12 cellular contexts compared by ENCODE assay signal in genomic region chr15:29870495-29871151, GRCh38. TPM values are rescaled to one million over a fixed set of nuclear protein-coding genes. Genes with fewer than 3 reads are reported as not detected.
DNase-seq lines count a peak whose midpoint lies in the region; ATAC-seq and TF ChIP-seq lines count a peak whose summit lies in the region.
"Had no signal": no experiment of that assay in that cellular context is flagged by ENCODE, and none has a peak within 500 bp of the region (broad histone marks: within the 10 kb centered on the region; RNA-seq: fewer than 3 reads in every experiment).

No MANE protein-coding gene starts in this region.

- no peaks in the 10 kb centered on the region for H3K27me3 ChIP-seq in body of pancreas
- no peaks in the 10 kb centered on the region for H3K27me3 ChIP-seq in hepatocyte

- no peaks in the 10 kb centered on the region for H3K9me2 ChIP-seq in hepatocyte (replicated peaks; ENCODE audit: insufficient read depth)

- H3K4me3 ChIP-seq in body of pancreas: no peak overlapping the region
- no peak overlapping the region for H3K4me3 ChIP-seq in hepatocyte

- DNase-seq in DMS153 (lab: John Stamatoyannopoulos, UW) (peak; percentile 46), body of pancreas (peak; percentile 18 to 28 (median 22)), hepatocyte (ENCODE audit: low spot score) (no peak), retina (peak; percentile 71)
- no peak for DNase-seq in stimulated activated naive CD8-positive, alpha-beta T cell treated with anti-CD3 and anti-CD28 coated beads, Interleukin-15, Interleukin-2, amounts not matched to agents 100 U/mL and 50 U/mL, for 24 hours
- DNase-seq: cerebellar nuclear complex, NCI-H2081 treated with DMSO at 0.1 percent for 48 hours, occipital lobe had no signal

- H3K36me3 ChIP-seq in body of pancreas (replicated peaks in 1 of 2; ENCODE audit: insufficient read depth in 1 of 2, low read depth in 2 of 2) (no peaks in the 10 kb centered on the region), hepatocyte (replicated peaks; ENCODE audit: insufficient read depth, low read depth) (no peaks in the 10 kb centered on the region)

- 19 to 21% methylated on average over 11 of the region's 11 CpGs for WGBS in body of pancreas, 2 donors
- 20% methylated on average over 11 of the region's 11 CpGs for WGBS in hepatocyte (ENCODE audit: low lambda C conversion rate, missing lambda C conversion rate)

- no peak for TF ChIP-seq CTCF in body of pancreas (IDR thresholded peaks at IDR 0.05)
- no peak for TF ChIP-seq CTCF in hepatocyte (IDR thresholded peaks at IDR 0.05; ENCODE audit: poor library complexity)

- H3K79me2 ChIP-seq in hepatocyte: no peaks in the 10 kb centered on the region

- no peak for TF ChIP-seq POLR2A in body of pancreas (IDR thresholded peaks at IDR 0.05)

- H2AFZ ChIP-seq in hepatocyte: no peak overlapping the region

- ATAC-seq in body of pancreas: peak; percentile 60
- ATAC-seq in stimulated activated naive CD8-positive, alpha-beta T cell treated with anti-CD3 and anti-CD28 coated beads, Interleukin-15, Interleukin-2, amounts not matched to agents 100 U/mL and 50 U/mL, for 24 hours: no peak
- no peak for ATAC-seq in GM18519 (IDR thresholded peaks at IDR 0.05; ENCODE audit: low FRiP score, unreplicated experiment)
- no peak for ATAC-seq in HG02571 (IDR thresholded peaks at IDR 0.05; ENCODE audit: unreplicated experiment)
- ATAC-seq in HG02840 (IDR thresholded peaks at IDR 0.05; ENCODE audit: low FRiP score, unreplicated experiment): no peak

- H3K4me2 ChIP-seq in hepatocyte: peak overlapping the region; percentile 26

- intact Hi-C loops in body of pancreas (cut with DNase I): no loop called here

- H3K4me1 ChIP-seq in body of pancreas: peaks cover 17% of the 10 kb centered on the region
- H3K4me1 ChIP-seq in hepatocyte (ENCODE audit: insufficient read depth): peaks cover 8% of the 10 kb centered on the region

- H3K9me3 ChIP-seq in body of pancreas: no peaks in the 10 kb centered on the region
- no peaks in the 10 kb centered on the region for H3K9me3 ChIP-seq in hepatocyte (ENCODE audit: low read depth)

- H3K27ac ChIP-seq in body of pancreas (peak overlapping the region; percentile 45 to 75 (median 64)), hepatocyte (no peak overlapping the region)

- H4K20me1 ChIP-seq in hepatocyte (ENCODE audit: insufficient read depth, poor library complexity, severe bottlenecking): no peaks in the 10 kb centered on the region

RNA-seq across cellular contexts. Expression of gene TJP1, which starts 48.4 kb away (rescaled TPM):
- 10 to 100 TPM; 68.7 to 70.9 TPM for total RNA-seq in body of pancreas
- total RNA-seq in hepatocyte: 75.2 and 88.7 TPM in 2 replicates
- 34.4 and 42.3 TPM in 2 replicates for polyA plus RNA-seq in hepatocyte
- polyA plus RNA-seq: CD14-positive monocyte had no signal

Comparison
In these comparisons a context has a peak if more than half of its experiments do, and no peak if none do; other contexts are left out.
1. DNase-seq: peak in DMS153 (single experiment), body of pancreas (4 of 4) and retina (single experiment); none in hepatocyte (single experiment) and stimulated activated naive CD8-positive, alpha-beta T cell treated with anti-CD3 and anti-CD28 coated beads, Interleukin-15, Interleukin-2, amounts not matched to agents 100 U/mL and 50 U/mL, for 24 hours (single experiment).